In genomic region chr1:32612189-32612881, GRCh38 we compare ENCODE assay signal across 1 cellular context.
A peak's percentile ranks its signal among the peaks of the same experiment; 100 is the strongest.
TF ChIP-seq lines count a peak whose summit lies in the region.

No MANE protein-coding gene starts in this region.

TF ChIP-seq in K562, 482 proteins besides CTCF, POLR2A, EP300 and RAD21 (continued from another document):
- TF ChIP-seq, protein P1, sequence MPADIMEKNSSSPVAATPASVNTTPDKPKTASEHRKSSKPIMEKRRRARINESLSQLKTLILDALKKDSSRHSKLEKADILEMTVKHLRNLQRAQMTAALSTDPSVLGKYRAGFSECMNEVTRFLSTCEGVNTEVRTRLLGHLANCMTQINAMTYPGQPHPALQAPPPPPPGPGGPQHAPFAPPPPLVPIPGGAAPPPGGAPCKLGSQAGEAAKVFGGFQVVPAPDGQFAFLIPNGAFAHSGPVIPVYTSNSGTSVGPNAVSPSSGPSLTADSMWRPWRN (IDR thresholded peaks at IDR 0.05; ENCODE audit: low read depth) = 0 out of 2 replicates have a peak, but pooled peaks have one; percentile 34
- TF ChIP-seq, protein P2, sequence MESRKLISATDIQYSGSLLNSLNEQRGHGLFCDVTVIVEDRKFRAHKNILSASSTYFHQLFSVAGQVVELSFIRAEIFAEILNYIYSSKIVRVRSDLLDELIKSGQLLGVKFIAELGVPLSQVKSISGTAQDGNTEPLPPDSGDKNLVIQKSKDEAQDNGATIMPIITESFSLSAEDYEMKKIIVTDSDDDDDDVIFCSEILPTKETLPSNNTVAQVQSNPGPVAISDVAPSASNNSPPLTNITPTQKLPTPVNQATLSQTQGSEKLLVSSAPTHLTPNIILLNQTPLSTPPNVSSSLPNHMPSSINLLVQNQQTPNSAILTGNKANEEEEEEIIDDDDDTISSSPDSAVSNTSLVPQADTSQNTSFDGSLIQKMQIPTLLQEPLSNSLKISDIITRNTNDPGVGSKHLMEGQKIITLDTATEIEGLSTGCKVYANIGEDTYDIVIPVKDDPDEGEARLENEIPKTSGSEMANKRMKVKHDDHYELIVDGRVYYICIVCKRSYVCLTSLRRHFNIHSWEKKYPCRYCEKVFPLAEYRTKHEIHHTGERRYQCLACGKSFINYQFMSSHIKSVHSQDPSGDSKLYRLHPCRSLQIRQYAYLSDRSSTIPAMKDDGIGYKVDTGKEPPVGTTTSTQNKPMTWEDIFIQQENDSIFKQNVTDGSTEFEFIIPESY (CRISPR knock-in tag; IDR thresholded peaks at IDR 0.05) = peak; percentile 94
- TF ChIP-seq FOXK2 (conservative IDR thresholded peaks at IDR 0.05 in 1 of 2, IDR thresholded peaks at IDR 0.05 in 1 of 2; ENCODE audit: low read depth in 2 of 2) (no peak), SIN3A (IDR thresholded peaks at IDR 0.05; ENCODE audit: borderline replicate concordance in 2 of 2, control insufficient read depth in 1 of 2, low read depth in 2 of 2, low read length in 2 of 2) (no peak), FOXA3 (CRISPR knock-in tag; conservative IDR thresholded peaks at IDR 0.05 in 1 of 2, IDR thresholded peaks at IDR 0.05 in 1 of 2) (no peak), CXXC5 (CRISPR knock-in tag; IDR thresholded peaks at IDR 0.05) (0 out of 2 replicates have a peak, but pooled peaks have one; percentile 27), ARID1B (IDR thresholded peaks at IDR 0.05) (0 out of 2 replicates have a peak, but pooled peaks have one; percentile 25), VEZF1 (CRISPR knock-in tag; IDR thresholded peaks at IDR 0.05) (no peak), E2F3 (CRISPR knock-in tag; IDR thresholded peaks at IDR 0.05) (no peak), PTBP1 (IDR thresholded peaks at IDR 0.05; ENCODE audit: low read depth, low read length) (no peak), POLR2G (IDR thresholded peaks at IDR 0.05; ENCODE audit: low read depth, low read length) (peak; percentile 54), STAG1 (CRISPR knock-in tag; IDR thresholded peaks at IDR 0.05; ENCODE audit: borderline replicate concordance) (no peak), NCOR1 (IDR thresholded peaks at IDR 0.05) (no peak), JUN (IDR thresholded peaks at IDR 0.05; ENCODE audit: borderline replicate concordance, low read depth, low read length) (no peak), JUN (CRISPR knock-in tag; IDR thresholded peaks at IDR 0.05; ENCODE audit: borderline replicate concordance) (no peak), MYBL2 (IDR thresholded peaks at IDR 0.05; ENCODE audit: low read depth) (no peak), MYBL2 (CRISPR knock-in tag; IDR thresholded peaks at IDR 0.05; ENCODE audit: borderline replicate concordance) (no peak), KDM1A (IDR thresholded peaks at IDR 0.05) (no peak), HDAC3 (IDR thresholded peaks at IDR 0.05; ENCODE audit: borderline replicate concordance, partially characterized antibody) (no peak), ZNF778 (CRISPR knock-in tag; IDR thresholded peaks at IDR 0.05) (no peak), RCOR1 (IDR thresholded peaks at IDR 0.05; ENCODE audit: borderline replicate concordance in 1 of 2, low read depth in 2 of 2, low read length in 2 of 2) (no peak), XRCC3 (IDR thresholded peaks at IDR 0.05) (no peak), RREB1 (CRISPR knock-in tag; IDR thresholded peaks at IDR 0.05) (no peak), MCM5 (IDR thresholded peaks at IDR 0.05; ENCODE audit: low read depth) (no peak)
- TF ChIP-seq, protein P3, sequence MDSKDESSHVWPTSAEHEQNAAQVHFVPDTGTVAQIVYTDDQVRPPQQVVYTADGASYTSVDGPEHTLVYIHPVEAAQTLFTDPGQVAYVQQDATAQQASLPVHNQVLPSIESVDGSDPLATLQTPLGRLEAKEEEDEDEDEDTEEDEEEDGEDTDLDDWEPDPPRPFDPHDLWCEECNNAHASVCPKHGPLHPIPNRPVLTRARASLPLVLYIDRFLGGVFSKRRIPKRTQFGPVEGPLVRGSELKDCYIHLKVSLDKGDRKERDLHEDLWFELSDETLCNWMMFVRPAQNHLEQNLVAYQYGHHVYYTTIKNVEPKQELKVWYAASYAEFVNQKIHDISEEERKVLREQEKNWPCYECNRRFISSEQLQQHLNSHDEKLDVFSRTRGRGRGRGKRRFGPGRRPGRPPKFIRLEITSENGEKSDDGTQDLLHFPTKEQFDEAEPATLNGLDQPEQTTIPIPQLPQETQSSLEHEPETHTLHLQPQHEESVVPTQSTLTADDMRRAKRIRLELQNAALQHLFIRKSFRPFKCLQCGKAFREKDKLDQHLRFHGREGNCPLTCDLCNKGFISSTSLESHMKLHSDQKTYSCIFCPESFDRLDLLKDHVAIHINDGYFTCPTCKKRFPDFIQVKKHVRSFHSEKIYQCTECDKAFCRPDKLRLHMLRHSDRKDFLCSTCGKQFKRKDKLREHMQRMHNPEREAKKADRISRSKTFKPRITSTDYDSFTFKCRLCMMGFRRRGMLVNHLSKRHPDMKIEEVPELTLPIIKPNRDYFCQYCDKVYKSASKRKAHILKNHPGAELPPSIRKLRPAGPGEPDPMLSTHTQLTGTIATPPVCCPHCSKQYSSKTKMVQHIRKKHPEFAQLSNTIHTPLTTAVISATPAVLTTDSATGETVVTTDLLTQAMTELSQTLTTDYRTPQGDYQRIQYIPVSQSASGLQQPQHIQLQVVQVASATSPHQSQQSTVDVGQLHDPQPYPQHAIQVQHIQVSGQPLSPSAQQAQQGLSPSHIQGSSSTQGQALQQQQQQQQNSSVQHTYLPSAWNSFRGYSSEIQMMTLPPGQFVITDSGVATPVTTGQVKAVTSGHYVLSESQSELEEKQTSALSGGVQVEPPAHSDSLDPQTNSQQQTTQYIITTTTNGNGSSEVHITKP (IDR thresholded peaks at IDR 0.05; ENCODE audit: partially characterized antibody) = no peak
